ENCODE assay signal across 20 cellular contexts in the genomic region with DNA sequence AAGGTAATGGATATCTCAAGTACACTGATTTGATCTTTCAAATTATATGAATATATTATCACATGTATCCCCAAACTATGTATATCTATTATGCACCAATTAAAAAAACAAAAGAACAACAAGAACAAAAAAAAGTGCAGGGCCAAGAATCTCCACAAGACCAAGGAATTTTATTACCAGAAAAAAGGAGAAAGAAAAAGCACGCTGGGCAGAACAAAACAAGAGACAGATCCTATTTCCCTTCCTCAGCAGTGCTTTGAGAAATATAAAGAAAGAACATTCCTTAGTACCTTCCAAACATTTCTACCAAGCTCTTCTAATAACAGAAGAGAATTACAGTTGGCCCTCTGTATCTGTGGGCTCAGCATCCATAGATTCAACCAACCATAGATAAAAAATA.
DNase-seq lines count a peak whose midpoint lies in the region; ATAC-seq and TF ChIP-seq lines count a peak whose summit lies in the region.
"Had no signal": no experiment of that assay in that cellular context is flagged by ENCODE, and none has a peak within 500 bp of the region (broad histone marks: within the 10 kb centered on the region; RNA-seq: fewer than 3 reads in every experiment).

No MANE protein-coding gene starts in this region.

- H3K36me3 Mint-ChIP-seq in WTC11 (peaks cover 8% of the 10 kb centered on the region), osteocyte (ENCODE audit: unreplicated experiment) (no peaks in the 10 kb centered on the region)

- no peak for TF ChIP-seq CTCF in A673 (conservative IDR thresholded peaks at IDR 0.05; ENCODE audit: low read depth, low read length)
- no peak for TF ChIP-seq CTCF in WTC11 (IDR thresholded peaks at IDR 0.05)
- TF ChIP-seq CTCF in choroid plexus epithelial cell (conservative IDR thresholded peaks at IDR 0.05; ENCODE audit: low read depth, low read length) = no peak
- no peak for TF ChIP-seq CTCF in osteocyte (IDR thresholded peaks at IDR 0.05)

- BruUV-seq in A673 (replicated peaks; lab: Mats Ljungman, UMichigan) = no TSS peak

- H3K27ac Mint-ChIP-seq in WTC11 (peak overlapping the region; percentile 61; the same call in 1 of the 2 replicates), osteocyte (ENCODE audit: unreplicated experiment) (peak overlapping the region; percentile 68)
- H3K27ac Mint-ChIP-seq: HFFc6, IgD-negative memory B cell had no signal

- POLR2A ChIA-PET in A673 (lab: Charles Lee; ENCODE audit: low non-redundant PET) = no interaction called here
- POLR2A ChIA-PET in WTC11 (lab: Charles Lee) = no interaction called here

- no peaks in the 10 kb centered on the region for H3K27me3 Mint-ChIP-seq in WTC11 (ENCODE audit: low read depth)
- H3K27me3 Mint-ChIP-seq in osteocyte (ENCODE audit: unreplicated experiment) = no peaks in the 10 kb centered on the region
- H3K27me3 Mint-ChIP-seq: IgD-negative memory B cell had no signal

- H3K27ac ChIP-seq in A673 (ENCODE audit: low read depth, low read length, poor library complexity, severe bottlenecking) = no peak overlapping the region
- H3K27ac ChIP-seq: 22Rv1, A549, BLaER1, GM23248 had no signal

- no peaks in the 10 kb centered on the region for H3K4me1 ChIP-seq in A673 (ENCODE audit: insufficient read depth, low read length, poor library complexity, severe bottlenecking)
- H3K4me1 ChIP-seq: A549, BLaER1 had no signal

- peaks cover 7% of the 10 kb centered on the region for H3K9me3 ChIP-seq in A673 (ENCODE audit: low read depth, low read length, poor library complexity, severe bottlenecking)

- H3K36me3 ChIP-seq in A673 (ENCODE audit: insufficient read depth, low read length, poor library complexity, severe bottlenecking) = no peaks in the 10 kb centered on the region
- H3K36me3 ChIP-seq: BLaER1 had no signal

- H3K9me3 Mint-ChIP-seq in WTC11 = peaks cover 28% of the 10 kb centered on the region
- H3K9me3 Mint-ChIP-seq in osteocyte (ENCODE audit: unreplicated experiment) = peaks cover 16% of the 10 kb centered on the region

- H3K27me3 ChIP-seq in A673 (replicated peaks; ENCODE audit: insufficient read depth, low read depth, low read length, poor library complexity) = no peaks in the 10 kb centered on the region
- H3K27me3 ChIP-seq: BLaER1 had no signal

- H3K4me3 ChIP-seq in A673 (ENCODE audit: low read depth, low read length, poor library complexity, severe bottlenecking) (no peak overlapping the region), choroid plexus epithelial cell (ENCODE audit: low read depth, low read length) (no peak overlapping the region)
- H3K4me3 ChIP-seq: A549, BLaER1, GM23248 had no signal

- H3K4me3 Mint-ChIP-seq in WTC11 (no peak overlapping the region), osteocyte (ENCODE audit: unreplicated experiment) (no peak overlapping the region)
- H3K4me3 Mint-ChIP-seq: CD14-positive monocyte; CD4-positive, alpha-beta memory T cell; HFFc6; IgD-negative memory B cell had no signal

- H3K4me1 Mint-ChIP-seq in WTC11 (peaks cover 7% of the 10 kb centered on the region), osteocyte (ENCODE audit: unreplicated experiment) (peaks cover 19% of the 10 kb centered on the region)
- H3K4me1 Mint-ChIP-seq: CD4-positive, alpha-beta memory T cell; IgD-negative memory B cell had no signal

- ATAC-seq in WTC11 = no peak; the same call in 1 of the 2 replicates
- no peak for ATAC-seq in GM19035 (IDR thresholded peaks at IDR 0.05; ENCODE audit: unreplicated experiment)
- no peak for ATAC-seq in HG02798 (IDR thresholded peaks at IDR 0.05; ENCODE audit: poor library complexity, unreplicated experiment)
- ATAC-seq: A549, HCT116, HepG2 had no signal

- intact Hi-C loops in A673 (cut with micrococcal nuclease; ENCODE audit: unreplicated experiment) = no loop called here

- peak; percentile 36 for DNase-seq in A673 (ENCODE audit: low spot score)
- no peak for DNase-seq in WTC11 (ENCODE audit: low spot score)
- DNase-seq in choroid plexus epithelial cell (ENCODE audit: low read depth) = peak; percentile 38
- no peak for DNase-seq in osteocyte (ENCODE audit: extremely low spot score, unreplicated experiment)
- no peak for DNase-seq in activated T-cell treated with anti-CD3 and anti-CD28 coated beads, Interleukin-2, amount 50 U/mL, for 1 hour
- DNase-seq: CD4-positive, alpha-beta memory T cell; DMS153; DMS79 treated with DMSO at 0.1 percent for 48 hours; GF-D8; GM23248; HFFc6 had no signal

- CTCF ChIA-PET in A673 (lab: Charles Lee) (no interaction called here), WTC11 (lab: Charles Lee) (no interaction called here)

TF ChIP-seq in WTC11, 78 proteins besides CTCF, POLR2A, EP300 and RAD21:
- no peak for TF ChIP-seq SOX15 (CRISPR knock-in tag; IDR thresholded peaks at IDR 0.05)
- no peak for TF ChIP-seq E2F4 (CRISPR knock-in tag; IDR thresholded peaks at IDR 0.05; ENCODE audit: borderline replicate concordance, low read depth)
- no peak for TF ChIP-seq ZNF232 (CRISPR knock-in tag; IDR thresholded peaks at IDR 0.05)
- TF ChIP-seq CDX4 (CRISPR knock-in tag; IDR thresholded peaks at IDR 0.05; ENCODE audit: borderline replicate concordance) = no peak
- no peak for TF ChIP-seq MXD4 (CRISPR knock-in tag; IDR thresholded peaks at IDR 0.05; ENCODE audit: borderline replicate concordance)
- TF ChIP-seq, protein P1, sequence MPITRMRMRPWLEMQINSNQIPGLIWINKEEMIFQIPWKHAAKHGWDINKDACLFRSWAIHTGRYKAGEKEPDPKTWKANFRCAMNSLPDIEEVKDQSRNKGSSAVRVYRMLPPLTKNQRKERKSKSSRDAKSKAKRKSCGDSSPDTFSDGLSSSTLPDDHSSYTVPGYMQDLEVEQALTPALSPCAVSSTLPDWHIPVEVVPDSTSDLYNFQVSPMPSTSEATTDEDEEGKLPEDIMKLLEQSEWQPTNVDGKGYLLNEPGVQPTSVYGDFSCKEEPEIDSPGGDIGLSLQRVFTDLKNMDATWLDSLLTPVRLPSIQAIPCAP (CRISPR knock-in tag; IDR thresholded peaks at IDR 0.05) = no peak

Comparison
In these comparisons a context has a peak if more than half of its experiments do, and no peak if none do; other contexts are left out.
1. DNase-seq: peak in A673 (single experiment) and choroid plexus epithelial cell (single experiment); none in WTC11 (single experiment), osteocyte (single experiment) and activated T-cell treated with anti-CD3 and anti-CD28 coated beads, Interleukin-2, amount 50 U/mL, for 1 hour (single experiment).